ENCODE assay signal across 8 cellular contexts in the genomic region with DNA sequence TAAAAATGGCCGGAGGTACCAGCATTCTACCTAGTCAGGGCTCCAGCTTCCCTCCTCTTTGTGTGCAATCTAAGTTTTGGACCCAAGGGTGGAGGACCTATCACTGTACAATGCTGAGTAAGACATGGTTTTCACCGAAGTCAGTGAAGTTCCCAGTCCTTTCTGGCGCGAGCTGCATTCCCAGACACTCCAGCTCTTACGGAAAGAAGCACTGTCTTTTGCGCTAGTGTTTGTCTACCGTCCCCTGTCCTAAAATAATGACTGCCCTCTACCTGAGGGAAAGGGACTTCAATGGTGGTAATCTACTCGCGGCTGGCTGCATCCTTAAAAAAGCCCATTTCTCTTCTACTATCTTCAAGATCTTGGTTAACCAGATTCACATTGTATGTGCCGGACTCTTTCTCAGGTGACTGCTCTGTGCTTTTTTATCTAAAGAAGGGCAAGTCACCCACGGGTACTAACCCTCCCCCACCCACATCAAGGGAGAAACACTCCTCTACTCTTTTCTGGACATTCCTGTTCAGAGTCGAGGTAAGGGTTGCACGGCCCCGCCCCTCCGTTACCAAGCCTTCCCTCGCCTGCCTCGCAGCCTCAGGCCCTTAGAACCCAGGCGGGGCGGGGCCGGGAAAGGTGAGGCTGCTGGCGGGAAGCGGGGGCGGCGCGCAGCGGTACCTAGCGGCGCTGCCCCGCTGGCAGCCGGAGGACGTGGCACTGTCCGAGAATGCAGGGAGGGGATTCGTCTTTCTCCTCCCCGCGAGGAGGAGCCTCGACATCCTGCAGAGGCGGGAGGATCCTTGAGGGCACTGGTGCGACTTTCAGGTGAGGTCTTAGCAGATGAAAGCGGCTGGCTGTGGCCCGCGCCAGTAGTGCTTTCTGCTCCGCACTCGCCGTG.
DNase-seq lines count a peak whose midpoint lies in the region; ATAC-seq and TF ChIP-seq lines count a peak whose summit lies in the region.
"Not testable (repeated sequence)": the region's sequence is repeated elsewhere in the genome, so short reads cannot be mapped to it uniquely, and the experiment has no call there.

No MANE protein-coding gene starts in this region.

- peak overlapping the region; percentile 59 to 72 for H3K27ac ChIP-seq in liver (ENCODE audit: low read depth in 1 of 2, low read length in 2 of 2)

- peaks cover 11% of the 10 kb centered on the region for H3K4me1 Mint-ChIP-seq in dendritic cell treated with granulocyte-macrophage colony-stimulating factor and Interleukin-4, amounts not matched to agents 40 ng/mL and 50 ng/mL, for 4 days (ENCODE audit: low read depth)

- peak overlapping the region in 2 of 3 donors; percentile 28 to 61 for H3K4me3 ChIP-seq in liver (ENCODE audit: low read depth in 1 of 3, low read length in 3 of 3)

- TF ChIP-seq RAD21 in liver (IDR thresholded peaks at IDR 0.05) = peak in 1 of 2 donors; percentile 22

- not testable (repeated sequence) for H3K9ac ChIP-seq in liver (ENCODE audit: low read depth in 1 of 2, low read length in 2 of 2)

- not testable (repeated sequence) for H3K27me3 ChIP-seq in liver (ENCODE audit: control insufficient read depth in 4 of 4, insufficient read depth in 4 of 4, low read length in 3 of 4)

- ATAC-seq in GM19455 (IDR thresholded peaks at IDR 0.05; ENCODE audit: unreplicated experiment) = peak; percentile 81
- ATAC-seq in HG03469 (IDR thresholded peaks at IDR 0.05; ENCODE audit: unreplicated experiment) = peak; percentile 33

- intact Hi-C loops in dendritic cell treated with granulocyte-macrophage colony-stimulating factor and Interleukin-4, amounts not matched to agents 40 ng/mL and 50 ng/mL, for 4 days (cut with micrococcal nuclease) = not testable (repeated sequence)

- TF ChIP-seq CTCF in liver (IDR thresholded peaks at IDR 0.05; ENCODE audit: low read depth, low read length, missing input control) = not testable (repeated sequence)

- WGBS in liver = 8% methylated on average over 30 of the region's 44 CpGs

- not testable (repeated sequence) for H3K9me3 Mint-ChIP-seq in dendritic cell treated with granulocyte-macrophage colony-stimulating factor and Interleukin-4, amounts not matched to agents 40 ng/mL and 50 ng/mL, for 4 days

- peak overlapping the region; percentile 88 for H3K4me3 Mint-ChIP-seq in dendritic cell treated with granulocyte-macrophage colony-stimulating factor and Interleukin-4, amounts not matched to agents 40 ng/mL and 50 ng/mL, for 4 days

- not testable (repeated sequence) for H3K4me1 ChIP-seq in liver (ENCODE audit: control insufficient read depth in 4 of 4, insufficient read depth in 4 of 4, low read length in 3 of 4)

- H3K36me3 Mint-ChIP-seq in dendritic cell treated with granulocyte-macrophage colony-stimulating factor and Interleukin-4, amounts not matched to agents 40 ng/mL and 50 ng/mL, for 4 days (ENCODE audit: low read depth) = not testable (repeated sequence)

- H3K9me3 ChIP-seq in liver (ENCODE audit: control insufficient read depth in 4 of 4, low read length in 3 of 4) = not testable (repeated sequence)

- H3K27ac Mint-ChIP-seq in dendritic cell treated with granulocyte-macrophage colony-stimulating factor and Interleukin-4, amounts not matched to agents 40 ng/mL and 50 ng/mL, for 4 days = peak overlapping the region; percentile 80

- not testable (repeated sequence) for H3K27me3 Mint-ChIP-seq in dendritic cell treated with granulocyte-macrophage colony-stimulating factor and Interleukin-4, amounts not matched to agents 40 ng/mL and 50 ng/mL, for 4 days

- peak; percentile 40 to 42 for DNase-seq in AML-193 (lab: John Stamatoyannopoulos, UW)
- peak; percentile 94 for DNase-seq in NCI-H69 (lab: John Stamatoyannopoulos, UW)
- peak; percentile 39 to 50 for DNase-seq in activated CD4-positive, alpha-beta T cell treated with anti-CD3 and anti-CD28 coated beads, Interleukin-2, amount 50 U/mL, for 24 hours (ENCODE audit: low read depth in 1 of 2, low spot score in 1 of 2)
- DNase-seq in stimulated activated CD4-positive, alpha-beta T cell treated with anti-CD3 and anti-CD28 coated beads, Interleukin-1b, Interleukin-23, amount 100 ng/mL, for 24 hours (ENCODE audit: low read depth in 4 of 4, low spot score in 1 of 4) = peak in 3 of 4 experiments; percentile 26 to 60 (median 40)

- H3K36me3 ChIP-seq in liver (ENCODE audit: control insufficient read depth in 4 of 4, insufficient read depth in 3 of 4, low read depth in 1 of 4, low read length in 3 of 4) = not testable (repeated sequence)

TF ChIP-seq in liver, 16 proteins besides CTCF, POLR2A, EP300 and RAD21:
- TF ChIP-seq, protein P1, sequence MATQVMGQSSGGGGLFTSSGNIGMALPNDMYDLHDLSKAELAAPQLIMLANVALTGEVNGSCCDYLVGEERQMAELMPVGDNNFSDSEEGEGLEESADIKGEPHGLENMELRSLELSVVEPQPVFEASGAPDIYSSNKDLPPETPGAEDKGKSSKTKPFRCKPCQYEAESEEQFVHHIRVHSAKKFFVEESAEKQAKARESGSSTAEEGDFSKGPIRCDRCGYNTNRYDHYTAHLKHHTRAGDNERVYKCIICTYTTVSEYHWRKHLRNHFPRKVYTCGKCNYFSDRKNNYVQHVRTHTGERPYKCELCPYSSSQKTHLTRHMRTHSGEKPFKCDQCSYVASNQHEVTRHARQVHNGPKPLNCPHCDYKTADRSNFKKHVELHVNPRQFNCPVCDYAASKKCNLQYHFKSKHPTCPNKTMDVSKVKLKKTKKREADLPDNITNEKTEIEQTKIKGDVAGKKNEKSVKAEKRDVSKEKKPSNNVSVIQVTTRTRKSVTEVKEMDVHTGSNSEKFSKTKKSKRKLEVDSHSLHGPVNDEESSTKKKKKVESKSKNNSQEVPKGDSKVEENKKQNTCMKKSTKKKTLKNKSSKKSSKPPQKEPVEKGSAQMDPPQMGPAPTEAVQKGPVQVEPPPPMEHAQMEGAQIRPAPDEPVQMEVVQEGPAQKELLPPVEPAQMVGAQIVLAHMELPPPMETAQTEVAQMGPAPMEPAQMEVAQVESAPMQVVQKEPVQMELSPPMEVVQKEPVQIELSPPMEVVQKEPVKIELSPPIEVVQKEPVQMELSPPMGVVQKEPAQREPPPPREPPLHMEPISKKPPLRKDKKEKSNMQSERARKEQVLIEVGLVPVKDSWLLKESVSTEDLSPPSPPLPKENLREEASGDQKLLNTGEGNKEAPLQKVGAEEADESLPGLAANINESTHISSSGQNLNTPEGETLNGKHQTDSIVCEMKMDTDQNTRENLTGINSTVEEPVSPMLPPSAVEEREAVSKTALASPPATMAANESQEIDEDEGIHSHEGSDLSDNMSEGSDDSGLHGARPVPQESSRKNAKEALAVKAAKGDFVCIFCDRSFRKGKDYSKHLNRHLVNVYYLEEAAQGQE (IDR thresholded peaks at IDR 0.05) = peak; percentile 12
- TF ChIP-seq YY1 (IDR thresholded peaks at IDR 0.05) = peak; percentile 93
- TF ChIP-seq SP1 (IDR thresholded peaks at IDR 0.05) = peak; percentile 9
- peak in 1 of 2 donors; percentile 3 for TF ChIP-seq RXRA (IDR thresholded peaks at IDR 0.05)
- TF ChIP-seq EGR1 (IDR thresholded peaks at IDR 0.05; ENCODE audit: low read depth in 2 of 2) = peak in 1 of 2 donors; percentile 74
TF ChIP-seq in liver: peak in this region for 5; not testable (repeated sequence) for 11.

Comparison
In these comparisons a context has a peak if more than half of its experiments do, and no peak if none do; other contexts are left out.
1. Peak in every context shown above with its lines: DNase-seq, ATAC-seq, H3K4me3 ChIP-seq and H3K27ac ChIP-seq.
2. DNase-seq: peak in every context shown above with its lines; median percentile 94 in NCI-H69; 44 in activated CD4-positive, alpha-beta T cell treated with anti-CD3 and anti-CD28 coated beads, Interleukin-2, amount 50 U/mL, for 24 hours; 41 in AML-193; 40 in stimulated activated CD4-positive, alpha-beta T cell treated with anti-CD3 and anti-CD28 coated beads, Interleukin-1b, Interleukin-23, amount 100 ng/mL, for 24 hours.